9 cellular contexts compared by ENCODE assay signal in genomic region chr1:29489471-29489870, GRCh38.
"Had no signal": no experiment of that assay in that cellular context is flagged by ENCODE, and none has a peak within 500 bp of the region (broad histone marks: within the 10 kb centered on the region; RNA-seq: fewer than 3 reads in every experiment).

No MANE protein-coding gene starts in this region.

- H3K36me3 ChIP-seq: HAP-1 had no signal

- H3K27ac Mint-ChIP-seq: HFFc6 had no signal

- ATAC-seq: HCT116 had no signal

- H3K4me2 ChIP-seq: KMS-11 had no signal

- H3K4me1 ChIP-seq: HAP-1 had no signal

- FAIRE-seq: HTR-8/SVneo had no signal

- H3K9ac ChIP-seq: GM23248, KMS-11 had no signal

- H3K4me3 ChIP-seq: GM23248, HAP-1 had no signal

- H3K27ac ChIP-seq: GM23248, KMS-11 had no signal

- DNase-seq: GM23248, GOT3, HFFc6, IMR-90, KBM-7 had no signal

- H3K4me3 Mint-ChIP-seq: HFFc6 had no signal

- H3K9me3 ChIP-seq: HAP-1 had no signal

- H2AFZ ChIP-seq: GM23248 had no signal
